Comparison of ENCODE assay signal across 18 cellular contexts in genomic region chrX:34218063-34218462, GRCh38.
"Had no signal": no experiment of that assay in that cellular context is flagged by ENCODE, and none has a peak within 500 bp of the region (broad histone marks: within the 10 kb centered on the region; RNA-seq: fewer than 3 reads in every experiment).

No MANE protein-coding gene starts in this region.

- H3K4me3 ChIP-seq: ascending aorta, cardiac muscle cell, dorsolateral prefrontal cortex, gastroesophageal sphincter, heart right ventricle, lower lobe of right lung, right atrium auricular region, skin epidermis, tibial artery had no signal

- H3K9me3 ChIP-seq: gastroesophageal sphincter, lower lobe of right lung had no signal

- H3K4me1 ChIP-seq: ascending aorta, gastroesophageal sphincter, heart right ventricle, lower lobe of right lung, right atrium auricular region, tibial artery had no signal

- H3K27ac ChIP-seq: ascending aorta, cardiac muscle cell, dorsolateral prefrontal cortex, gastroesophageal sphincter, heart right ventricle, lower lobe of right lung, right atrium auricular region, skin epidermis, tibial artery had no signal

- DNase-seq: activated CD4-positive, alpha-beta T cell treated with anti-CD3 and anti-CD28 coated beads for 1 hour; activated CD4-positive, alpha-beta T cell treated with anti-CD3 and anti-CD28 coated beads, Interleukin-2, amount 50 U/mL, for 4 hours; activated naive CD4-positive, alpha-beta T cell treated with Interleukin-2 at 50 U/mL for 16 hours; activated T-cell treated with anti-CD3 and anti-CD28 coated beads for 4 hours; dorsolateral prefrontal cortex; heart right ventricle; left cardiac atrium; lower lobe of right lung; stimulated activated CD4-positive, alpha-beta T cell treated with anti-CD3 and anti-CD28 coated beads, Interleukin-15, amount 100 ng/mL, for 24 hours; stimulated activated CD4-positive, alpha-beta T cell treated with anti-CD3 and anti-CD28 coated beads, Interleukin-4, amount 100 ng/mL, for 1 hour; stimulated activated naive B cell treated with anti-CD40 and anti-IgM and Interleukin-4, amounts not matched to agents 10 μg/mL and 1 μg/mL and 100 μg/mL, for 72 hours; tibial artery had no signal

- FAIRE-seq: urothelium cell line had no signal

- ATAC-seq: gastroesophageal sphincter, heart right ventricle, left cardiac atrium, lower lobe of right lung had no signal

- H3K36me3 ChIP-seq: ascending aorta, cardiac muscle cell, gastroesophageal sphincter, heart right ventricle, lower lobe of right lung, right atrium auricular region, tibial artery had no signal

- H3K27me3 ChIP-seq: ascending aorta, cardiac muscle cell, gastroesophageal sphincter, heart right ventricle, right atrium auricular region, tibial artery had no signal
